16 cellular contexts compared by ENCODE assay signal in genomic region chr11:133619973-133620372, GRCh38.
DNase-seq lines count a peak whose midpoint lies in the region; ATAC-seq and TF ChIP-seq lines count a peak whose summit lies in the region.
"Had no signal": no experiment of that assay in that cellular context is flagged by ENCODE, and none has a peak within 500 bp of the region (broad histone marks: within the 10 kb centered on the region; RNA-seq: fewer than 3 reads in every experiment).

No MANE protein-coding gene starts in this region.

- H3K9me3 ChIP-seq in smooth muscle cell (replicated peaks; ENCODE audit: low read depth): no peaks in the 10 kb centered on the region
- H3K9me3 ChIP-seq in lower lobe of right lung: peaks cover 4% of the 10 kb centered on the region
- H3K9me3 ChIP-seq: A549, gastrocnemius medialis had no signal

- H3K4me2 ChIP-seq in smooth muscle cell: no peak overlapping the region
- H3K4me2 ChIP-seq: A549 had no signal

- no peak for ATAC-seq in lower lobe of right lung
- ATAC-seq: A549, gastrocnemius medialis had no signal

- H4K20me1 ChIP-seq in smooth muscle cell (ENCODE audit: low read depth): no peaks in the 10 kb centered on the region

- no peaks in the 10 kb centered on the region for H3K36me3 ChIP-seq in smooth muscle cell (ENCODE audit: low read depth)
- no peaks in the 10 kb centered on the region for H3K36me3 ChIP-seq in lower lobe of right lung
- H3K36me3 ChIP-seq: adrenal gland, gastrocnemius medialis had no signal

- no peak overlapping the region for H3K27ac Mint-ChIP-seq in activated T-cell treated with anti-CD3 and anti-CD28 coated beads, Interleukin-2, amount 50 U/mL, for 24 hours
- H3K27ac Mint-ChIP-seq: memory B cell had no signal

- peaks cover 12% of the 10 kb centered on the region for H3K9me3 Mint-ChIP-seq in activated T-cell treated with anti-CD3 and anti-CD28 coated beads, Interleukin-2, amount 50 U/mL, for 24 hours

- no peaks in the 10 kb centered on the region for H3F3A ChIP-seq in smooth muscle cell (ENCODE audit: low read depth)

- no peak overlapping the region for H3K4me3 Mint-ChIP-seq in activated T-cell treated with anti-CD3 and anti-CD28 coated beads, Interleukin-2, amount 50 U/mL, for 24 hours
- H3K4me3 Mint-ChIP-seq: memory B cell had no signal

- no peak overlapping the region for H2AFZ ChIP-seq in smooth muscle cell (ENCODE audit: low read depth)

- intact Hi-C loops in lower lobe of right lung (cut with DNase I): no loop called here

- peak; percentile 29 for TF ChIP-seq CTCF in smooth muscle cell (IDR thresholded peaks at IDR 0.05; ENCODE audit: borderline replicate concordance, insufficient read depth, poor library complexity, severe bottlenecking)
- TF ChIP-seq CTCF in lower lobe of right lung (IDR thresholded peaks at IDR 0.05): no peak

- H3K4me1 Mint-ChIP-seq in activated T-cell treated with anti-CD3 and anti-CD28 coated beads, Interleukin-2, amount 50 U/mL, for 24 hours (ENCODE audit: low read depth): no peaks in the 10 kb centered on the region
- H3K4me1 Mint-ChIP-seq: memory B cell had no signal

- 78% methylated on average over 2 of the region's 2 CpGs for WGBS in smooth muscle cell (ENCODE audit: low lambda C conversion rate)

- H3K4me3 ChIP-seq in smooth muscle cell: no peak overlapping the region
- H3K4me3 ChIP-seq in lower lobe of right lung: no peak overlapping the region
- H3K4me3 ChIP-seq: A549, adrenal gland, gastrocnemius medialis had no signal

- DNase-seq in NCI-H2171 treated with DMSO at 0.1 percent for 48 hours (lab: John Stamatoyannopoulos, UW): peak; percentile 3
- DNase-seq in NCI-H2171 (lab: John Stamatoyannopoulos, UW): no peak
- peak; percentile 34 for DNase-seq in NCI-H748 treated with DMSO at 0.1 percent for 48 hours (lab: John Stamatoyannopoulos, UW)
- peak; percentile 6 for DNase-seq in globus pallidus (ENCODE audit: low spot score)
- DNase-seq in smooth muscle cell (lab: John Stamatoyannopoulos, UW; ENCODE audit: unreplicated experiment): no peak
- DNase-seq in activated T-cell treated with anti-CD3 and anti-CD28 coated beads, Interleukin-2, amount 50 U/mL, for 24 hours: no peak
- no peak for DNase-seq in foreskin melanocyte
- no peak for DNase-seq in lower lobe of right lung
- DNase-seq: activated T-cell treated with anti-CD3 and anti-CD28 coated beads for 4 hours, adrenal gland, dermis blood vessel endothelial cell, gastrocnemius medialis, NCI-H1436 treated with DMSO at 0.1 percent for 48 hours had no signal

- H3K36me3 Mint-ChIP-seq in activated T-cell treated with anti-CD3 and anti-CD28 coated beads, Interleukin-2, amount 50 U/mL, for 24 hours (ENCODE audit: low read depth): no peaks in the 10 kb centered on the region
- H3K36me3 Mint-ChIP-seq: memory B cell had no signal

- peaks cover 19% of the 10 kb centered on the region for H3K27me3 ChIP-seq in smooth muscle cell (ENCODE audit: low read depth)
- H3K27me3 ChIP-seq in lower lobe of right lung (ENCODE audit: low read depth): no peaks in the 10 kb centered on the region
- H3K27me3 ChIP-seq: adrenal gland, gastrocnemius medialis had no signal

- H3K9ac ChIP-seq in smooth muscle cell (ENCODE audit: low read depth): no peak overlapping the region

- no peaks in the 10 kb centered on the region for H3K79me2 ChIP-seq in smooth muscle cell (ENCODE audit: low read depth)

- H3K27me3 Mint-ChIP-seq in activated T-cell treated with anti-CD3 and anti-CD28 coated beads, Interleukin-2, amount 50 U/mL, for 24 hours: no peaks in the 10 kb centered on the region
- H3K27me3 Mint-ChIP-seq: memory B cell had no signal

- H3K4me1 ChIP-seq in smooth muscle cell (ENCODE audit: low read depth) (no peaks in the 10 kb centered on the region), lower lobe of right lung (no peaks in the 10 kb centered on the region)
- H3K4me1 ChIP-seq: A549, adrenal gland, gastrocnemius medialis had no signal

- no peak overlapping the region for H3K27ac ChIP-seq in smooth muscle cell (ENCODE audit: low read depth)
- no peak overlapping the region for H3K27ac ChIP-seq in lower lobe of right lung
- H3K27ac ChIP-seq: A549, adrenal gland, gastrocnemius medialis, RWPE1 had no signal

Comparison
In these comparisons a context has a peak if more than half of its experiments do, and no peak if none do; other contexts are left out.
1. DNase-seq: peak in NCI-H2171 treated with DMSO at 0.1 percent for 48 hours (single experiment), NCI-H748 treated with DMSO at 0.1 percent for 48 hours (single experiment) and globus pallidus (single experiment); none in NCI-H2171 (single experiment), smooth muscle cell (single experiment), activated T-cell treated with anti-CD3 and anti-CD28 coated beads, Interleukin-2, amount 50 U/mL, for 24 hours (single experiment), foreskin melanocyte (single experiment) and lower lobe of right lung (single experiment).